ENCODE assay signal across 8 cellular contexts in the genomic region with DNA sequence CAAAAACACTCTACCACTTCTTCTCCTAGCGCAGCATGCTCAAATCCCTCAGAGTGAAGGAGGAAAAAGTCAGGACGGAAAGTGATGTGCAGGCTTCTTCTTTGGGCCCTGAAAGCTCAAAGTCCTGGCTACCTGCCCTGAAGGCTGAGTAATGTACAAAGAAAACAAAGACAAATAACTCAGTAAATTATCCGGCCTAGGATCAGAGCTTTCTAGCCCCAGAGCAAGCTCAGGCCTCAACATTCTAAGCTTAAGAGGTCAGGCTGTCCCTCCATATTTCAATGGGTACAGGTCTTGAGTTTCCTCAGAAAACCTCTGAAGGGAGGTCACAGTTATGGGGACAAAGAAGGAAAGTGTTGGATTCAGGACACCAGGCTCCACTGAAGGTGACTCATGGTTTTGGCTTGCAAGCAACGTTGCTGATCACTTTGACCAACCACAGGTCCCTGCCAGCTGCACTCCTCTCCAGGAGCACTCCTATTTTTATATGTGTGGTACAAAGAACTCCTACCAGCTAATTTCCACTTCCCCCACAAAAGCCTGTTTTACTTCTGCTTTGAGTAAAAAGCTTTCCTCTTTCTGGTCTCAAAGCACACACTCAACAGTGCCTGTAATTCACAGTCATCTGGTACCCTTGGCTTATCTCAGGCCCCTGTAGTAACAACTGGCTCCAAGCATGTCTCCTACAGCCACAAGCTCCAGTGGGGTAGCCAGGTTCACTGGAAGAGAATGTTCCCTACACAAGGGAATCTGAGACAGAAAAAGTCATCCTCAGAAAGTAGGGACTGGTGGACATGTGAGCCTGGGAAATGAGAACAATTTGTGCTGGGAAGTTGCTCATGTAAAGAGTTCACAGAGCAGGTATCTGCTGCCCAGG.
DNase-seq lines count a peak whose midpoint lies in the region; ATAC-seq lines count a peak whose summit lies in the region.

No MANE protein-coding gene starts in this region.

- no peak overlapping the region for H4K8ac ChIP-seq in trophoblast cell (ENCODE audit: low read depth, low read length)

- peak; percentile 41 for DNase-seq in G401 (ENCODE audit: low spot score)
- peak; percentile 92 to 99 for DNase-seq in SW 1271 (lab: John Stamatoyannopoulos, UW)
- peak; percentile 95 for DNase-seq in fibroblast of peridontal ligament (ENCODE audit: extremely low read depth)
- peak; percentile 32 to 65 for DNase-seq in trophoblast cell
- DNase-seq in ecto neural progenitor cell (ENCODE audit: low spot score): no peak
- DNase-seq in COLO668 (lab: John Stamatoyannopoulos, UW; ENCODE audit: unreplicated experiment): no peak

- no peak overlapping the region for H3K9ac ChIP-seq in trophoblast cell (ENCODE audit: low read length)

- no peak overlapping the region for H2BK120ac ChIP-seq in trophoblast cell (ENCODE audit: insufficient read depth, low read length, poor library complexity)

- H3K36me3 ChIP-seq in trophoblast cell (ENCODE audit: control insufficient read depth in 1 of 2, insufficient read depth in 2 of 2, low read length in 2 of 2): no peaks in the 10 kb centered on the region

- H3K4me3 ChIP-seq in trophoblast cell (ENCODE audit: low read depth, low read length): no peak overlapping the region

- peaks cover 10 to 11% of the 10 kb centered on the region in 2 experiments for H3K4me1 ChIP-seq in trophoblast cell (ENCODE audit: control insufficient read depth in 1 of 2, insufficient read depth in 2 of 2, low read length in 2 of 2)

- WGBS in trophoblast cell (ENCODE audit: extremely low coverage, insufficient coverage, insufficient read length): no CpG with 5 or more reads among the region's 4 CpGs

- H4K12ac ChIP-seq in trophoblast cell (ENCODE audit: low read depth, low read length): no peak overlapping the region

- no peak overlapping the region for H3K23ac ChIP-seq in trophoblast cell (ENCODE audit: low read length)

- no peak overlapping the region for H3K18ac ChIP-seq in trophoblast cell (ENCODE audit: low read length)

- no peak overlapping the region for H2AFZ ChIP-seq in trophoblast cell (ENCODE audit: insufficient read depth, low read length, poor library complexity)

- H3K14ac ChIP-seq in trophoblast cell (ENCODE audit: low read length): no peak overlapping the region

- no peak overlapping the region for H3K4ac ChIP-seq in trophoblast cell (ENCODE audit: low read depth, low read length)

- H3K27ac ChIP-seq in trophoblast cell (ENCODE audit: low read depth, low read length): peak overlapping the region; percentile 18

- H3K79me2 ChIP-seq in trophoblast cell (ENCODE audit: control insufficient read depth, insufficient read depth, low read length, poor library complexity): no peaks in the 10 kb centered on the region

- peak overlapping the region; percentile 12 for H2BK12ac ChIP-seq in trophoblast cell (ENCODE audit: low read length)

- H3K9me3 ChIP-seq in trophoblast cell (ENCODE audit: insufficient read depth, low read depth, low read length): no peaks in the 10 kb centered on the region

- no peak overlapping the region for H2AK5ac ChIP-seq in trophoblast cell (ENCODE audit: low read length)

- no peak overlapping the region for H4K91ac ChIP-seq in trophoblast cell (ENCODE audit: low read depth, low read length)

- peaks cover 3% of the 10 kb centered on the region for H3K79me1 ChIP-seq in trophoblast cell (ENCODE audit: low read length)

- in situ Hi-C loops in G401 (cut with HindIII; ENCODE audit: low sequenced_read_pairs): no loop called here

- H3K27me3 ChIP-seq in trophoblast cell (ENCODE audit: insufficient read depth, low read length): no peaks in the 10 kb centered on the region

- H3K4me2 ChIP-seq in trophoblast cell (ENCODE audit: low read length): no peak overlapping the region

- ATAC-seq in GM19455 (IDR thresholded peaks at IDR 0.05; ENCODE audit: unreplicated experiment): peak; percentile 83
- peak; percentile 77 for ATAC-seq in HG03469 (IDR thresholded peaks at IDR 0.05; ENCODE audit: unreplicated experiment)

- no peak overlapping the region for H2BK5ac ChIP-seq in trophoblast cell (ENCODE audit: low read depth, low read length, poor library complexity)

Comparison
In these comparisons a context has a peak if more than half of its experiments do, and no peak if none do; other contexts are left out.
1. DNase-seq: peak in G401 (single experiment), SW 1271 (2 of 2), fibroblast of peridontal ligament (single experiment) and trophoblast cell (2 of 2); none in ecto neural progenitor cell (single experiment) and COLO668 (single experiment).